In genomic region chr12:89370850-89371249, GRCh38 we compare ENCODE assay signal across 12 cellular contexts. TPM values are rescaled to one million over a fixed set of nuclear protein-coding genes. Genes with fewer than 3 reads are reported as not detected.
DNase-seq lines count a peak whose midpoint lies in the region; ATAC-seq, FAIRE-seq and TF ChIP-seq lines count a peak whose summit lies in the region.
"Had no signal": no experiment of that assay in that cellular context is flagged by ENCODE, and none has a peak within 500 bp of the region (broad histone marks: within the 10 kb centered on the region; RNA-seq: fewer than 3 reads in every experiment).

No MANE protein-coding gene starts in this region.

- no peaks in the 10 kb centered on the region for H3K27me3 Mint-ChIP-seq in progenitor cell of endocrine pancreas
- H3K27me3 Mint-ChIP-seq in T-helper 2 cell treated with Interferon-gamma antibody and Interleukin-4, amounts not matched to agents 5 μg/mL and 100 μg/mL, for 36 hours (ENCODE audit: low read depth): no peaks in the 10 kb centered on the region
- H3K27me3 Mint-ChIP-seq: dendritic cell treated with granulocyte-macrophage colony-stimulating factor and Interleukin-4, amounts not matched to agents 40 ng/mL and 50 ng/mL, for 4 days had no signal

- TF ChIP-seq CTCF in progenitor cell of endocrine pancreas (IDR thresholded peaks at IDR 0.05; ENCODE audit: unreplicated experiment): no peak

- TF ChIP-seq POLR2A in H54 (IDR thresholded peaks at IDR 0.05; ENCODE audit: low read depth, low read length) (no peak), erythroblast (IDR thresholded peaks at IDR 0.05; ENCODE audit: low read length) (no peak)

- DNase-seq in H54 (ENCODE audit: insufficient read length, low spot score): no peak
- DNase-seq in RPMI7951 (ENCODE audit: low read depth): peak; percentile 90
- DNase-seq in erythroblast (lab: John Stamatoyannopoulos, UW): peak; percentile 22 to 29
- no peak for DNase-seq in progenitor cell of endocrine pancreas (ENCODE audit: low spot score, unreplicated experiment)
- no peak for DNase-seq in sciatic nerve (ENCODE audit: low spot score)
- DNase-seq in T-helper 2 cell treated with Interferon-gamma antibody and Interleukin-4, amounts not matched to agents 5 μg/mL and 100 μg/mL, for 36 hours (ENCODE audit: low spot score): no peak
- DNase-seq: activated T-cell treated with anti-CD3 and anti-CD28 coated beads, Interleukin-2, amount 50 U/mL, for 48 hours; NCI-H510A treated with DMSO at 0.1 percent for 48 hours had no signal

- peak overlapping the region; percentile 50 for H3K27ac Mint-ChIP-seq in progenitor cell of endocrine pancreas
- no peak overlapping the region for H3K27ac Mint-ChIP-seq in T-helper 2 cell treated with Interferon-gamma antibody and Interleukin-4, amounts not matched to agents 5 μg/mL and 100 μg/mL, for 36 hours
- H3K27ac Mint-ChIP-seq: dendritic cell treated with granulocyte-macrophage colony-stimulating factor and Interleukin-4, amounts not matched to agents 40 ng/mL and 50 ng/mL, for 4 days had no signal

- no peak overlapping the region for H3K4me3 Mint-ChIP-seq in progenitor cell of endocrine pancreas (ENCODE audit: low read depth)
- no peak overlapping the region for H3K4me3 Mint-ChIP-seq in T-helper 2 cell treated with Interferon-gamma antibody and Interleukin-4, amounts not matched to agents 5 μg/mL and 100 μg/mL, for 36 hours
- H3K4me3 Mint-ChIP-seq: dendritic cell treated with granulocyte-macrophage colony-stimulating factor and Interleukin-4, amounts not matched to agents 40 ng/mL and 50 ng/mL, for 4 days had no signal

- H3K9me3 Mint-ChIP-seq in progenitor cell of endocrine pancreas (ENCODE audit: low read depth): no peaks in the 10 kb centered on the region
- H3K9me3 Mint-ChIP-seq in T-helper 2 cell treated with Interferon-gamma antibody and Interleukin-4, amounts not matched to agents 5 μg/mL and 100 μg/mL, for 36 hours: no peaks in the 10 kb centered on the region
- H3K9me3 Mint-ChIP-seq: dendritic cell treated with granulocyte-macrophage colony-stimulating factor and Interleukin-4, amounts not matched to agents 40 ng/mL and 50 ng/mL, for 4 days had no signal

- peaks cover 42% of the 10 kb centered on the region for H3K4me1 Mint-ChIP-seq in progenitor cell of endocrine pancreas (ENCODE audit: low read depth)
- H3K4me1 Mint-ChIP-seq in T-helper 2 cell treated with Interferon-gamma antibody and Interleukin-4, amounts not matched to agents 5 μg/mL and 100 μg/mL, for 36 hours (ENCODE audit: low read depth): peaks cover 25% of the 10 kb centered on the region

- ATAC-seq in sciatic nerve (no peak), HG02678 (IDR thresholded peaks at IDR 0.05; ENCODE audit: unreplicated experiment) (no peak), HG03139 (IDR thresholded peaks at IDR 0.05; ENCODE audit: unreplicated experiment) (no peak)
- ATAC-seq: K562 had no signal

- peak; percentile 88 for FAIRE-seq in H54 (lab: Jason Lieb, UNC)
- FAIRE-seq: K562 had no signal

- intact Hi-C loops in sciatic nerve (cut with DNase I): no loop called here

- peaks cover 2% of the 10 kb centered on the region for H3K36me3 Mint-ChIP-seq in progenitor cell of endocrine pancreas (ENCODE audit: insufficient read depth)
- H3K36me3 Mint-ChIP-seq in T-helper 2 cell treated with Interferon-gamma antibody and Interleukin-4, amounts not matched to agents 5 μg/mL and 100 μg/mL, for 36 hours (ENCODE audit: low read depth): peaks cover 5% of the 10 kb centered on the region

RNA-seq across cellular contexts. Expression of gene DUSP6, which starts 18.5 kb away (rescaled TPM):
- total RNA-seq in RPMI7951 (2014; rRNA removed; shearing (Covaris generic)): 36.3 and 39.8 TPM in 2 replicates
- total RNA-seq in progenitor cell of endocrine pancreas (80.1 and 85.8 TPM in 2 replicates), sciatic nerve (93.3 TPM)

Comparison
In these comparisons a context has a peak if more than half of its experiments do, and no peak if none do; other contexts are left out.
1. DNase-seq: peak in RPMI7951 (single experiment) and erythroblast (2 of 2); none in H54 (single experiment), progenitor cell of endocrine pancreas (single experiment), sciatic nerve (single experiment) and T-helper 2 cell treated with Interferon-gamma antibody and Interleukin-4, amounts not matched to agents 5 μg/mL and 100 μg/mL, for 36 hours (single experiment).